In the genomic region with DNA sequence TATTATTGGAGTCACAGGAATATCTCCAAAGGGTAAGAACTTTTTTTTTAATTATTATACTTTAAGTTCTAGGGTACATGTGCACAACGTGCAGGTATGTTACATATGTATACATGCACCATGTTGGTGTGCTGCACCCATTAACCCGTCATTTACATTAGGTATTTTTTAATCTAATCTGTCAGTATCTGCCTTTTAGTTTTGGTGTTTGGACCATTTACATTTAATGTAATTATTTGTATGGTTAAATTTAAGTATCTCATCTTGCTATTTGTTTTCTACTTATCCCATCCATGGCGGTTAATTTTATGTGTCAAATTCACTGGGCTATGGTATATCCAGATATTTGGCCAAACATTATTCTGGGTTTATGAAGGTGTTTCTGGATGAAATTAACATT, we compare ENCODE assay signal across 8 cellular contexts. TPM values are rescaled to one million over a fixed set of nuclear protein-coding genes. Genes with fewer than 3 reads are reported as not detected.
"Had no signal": no experiment of that assay in that cellular context is flagged by ENCODE, and none has a peak within 500 bp of the region (broad histone marks: within the 10 kb centered on the region; RNA-seq: fewer than 3 reads in every experiment).

No MANE protein-coding gene starts in this region.

- ATAC-seq: GM12878 had no signal

- DNase-seq: GDM1, GF-D8 had no signal

- FAIRE-seq: GM12878, GM12891, GM12892, GM18507, GM19239 had no signal

- H3K4me3 ChIP-seq: GM12878 had no signal

RNA-seq across cellular contexts. Expression of a gene that starts 15.4 kb away (rescaled TPM):
- total RNA-seq: G401, GM12878 had no signal
- polyA plus RNA-seq: GM12878 had no signal
